16 cellular contexts compared by ENCODE assay signal in genomic region chr19:18668744-18669523, GRCh38. TPM values are rescaled to one million over a fixed set of nuclear protein-coding genes. Genes with fewer than 3 reads are reported as not detected.
DNase-seq lines count a peak whose midpoint lies in the region; ATAC-seq and TF ChIP-seq lines count a peak whose summit lies in the region.
"Had no signal": no experiment of that assay in that cellular context is flagged by ENCODE, and none has a peak within 500 bp of the region (broad histone marks: within the 10 kb centered on the region; RNA-seq: fewer than 3 reads in every experiment).

No MANE protein-coding gene starts in this region.

- CTCF ChIA-PET in PC-3 (lab: Charles Lee), result no interaction called here

- H2BK15ac ChIP-seq in mesenchymal stem cell (ENCODE audit: low read depth, poor library complexity, severe bottlenecking), result no peak overlapping the region

- H3K4me3 Mint-ChIP-seq in T-helper 17 cell, result no peak overlapping the region
- H3K4me3 Mint-ChIP-seq: CD8-positive, alpha-beta memory T cell; GM23338; H9 had no signal

- H3K18ac ChIP-seq in mesenchymal stem cell (ENCODE audit: low read depth in 1 of 2, low read length in 2 of 2), result no peak overlapping the region

- H3K4me1 ChIP-seq in mesenchymal stem cell (ENCODE audit: control insufficient read depth, insufficient read depth, low read depth, low read length) (peaks cover 14% of the 10 kb centered on the region), tibial artery (peaks cover 0 to 85% (median 53%) of the 10 kb centered on the region in 4 donors), PC-3 (ENCODE audit: insufficient read depth, low read length) (no peaks in the 10 kb centered on the region)
- H3K4me1 ChIP-seq: A549 had no signal

- H3K27ac ChIP-seq in mesenchymal stem cell (ENCODE audit: low read length, poor library complexity, severe bottlenecking) (no peak overlapping the region), tibial artery (peak overlapping the region; percentile 80 to 99), PC-3 (ENCODE audit: low read length) (no peak overlapping the region)
- H3K27ac ChIP-seq: A549 had no signal

- peak; percentile 50 for DNase-seq in H7
- DNase-seq in T-helper 17 cell, result no peak
- no peak for DNase-seq in mesenchymal stem cell
- peak in 1 of 2 donors; percentile 66 for DNase-seq in tibial artery
- no peak for DNase-seq in PC-3
- DNase-seq: BE2C; CD8-positive, alpha-beta memory T cell; DMS53; GF-D8; H9 had no signal

- no peak overlapping the region for H3K9ac ChIP-seq in mesenchymal stem cell (ENCODE audit: low read length)
- no peak overlapping the region for H3K9ac ChIP-seq in PC-3 (ENCODE audit: low read length)

- TF ChIP-seq CTCF in tibial artery (IDR thresholded peaks at IDR 0.05) (no peak), PC-3 (conservative IDR thresholded peaks at IDR 0.05; ENCODE audit: low read depth, low read length) (no peak)

- no peaks in the 10 kb centered on the region for H3K4me1 Mint-ChIP-seq in T-helper 17 cell

- intact Hi-C loops in tibial artery (cut with DNase I; ENCODE audit: low total_unique reads), result no loop called here
- intact Hi-C loops in PC-3 (cut with micrococcal nuclease), result no loop called here

- H2AFZ ChIP-seq in mesenchymal stem cell (ENCODE audit: low read depth, low read length) (no peak overlapping the region), PC-3 (ENCODE audit: low read length) (no peak overlapping the region)
- H2AFZ ChIP-seq: GM23338 had no signal

- no peaks in the 10 kb centered on the region for H3K79me2 ChIP-seq in PC-3 (ENCODE audit: low read length)

- peaks cover 3% of the 10 kb centered on the region for H3K79me1 ChIP-seq in mesenchymal stem cell (replicated peaks; ENCODE audit: low read length, poor library complexity, severe bottlenecking)

- H3K27me3 ChIP-seq in H7 (ENCODE audit: control insufficient read depth, insufficient read depth, low read length), result no peaks in the 10 kb centered on the region
- H3K27me3 ChIP-seq in mesenchymal stem cell (ENCODE audit: control insufficient read depth in 1 of 2, insufficient read depth in 1 of 2, low read length in 2 of 2), result no peaks in the 10 kb centered on the region
- no peaks in the 10 kb centered on the region for H3K27me3 ChIP-seq in tibial artery
- H3K27me3 ChIP-seq in PC-3 (ENCODE audit: low read length), result no peaks in the 10 kb centered on the region
- H3K27me3 ChIP-seq: BE2C had no signal

- no peak overlapping the region for H3K4ac ChIP-seq in mesenchymal stem cell (ENCODE audit: low read depth in 1 of 2, low read length in 2 of 2)

- H3K36me3 ChIP-seq in H7 (replicated peaks; ENCODE audit: control insufficient read depth, insufficient read depth, low read length) (no peaks in the 10 kb centered on the region; the same call in none of the 2 replicates), mesenchymal stem cell (ENCODE audit: control insufficient read depth in 1 of 2, insufficient read depth in 2 of 2, low read depth in 1 of 2, low read length in 2 of 2) (peaks cover 13 to 50% of the 10 kb centered on the region in 2 experiments), tibial artery (peaks cover 35 to 62% (median 42%) of the 10 kb centered on the region in 3 donors), PC-3 (ENCODE audit: low read depth, low read length) (no peaks in the 10 kb centered on the region)

- no peak overlapping the region for H3K4me3 ChIP-seq in H7 (ENCODE audit: insufficient read depth, low read depth, low read length)
- H3K4me3 ChIP-seq in mesenchymal stem cell (ENCODE audit: insufficient read depth in 1 of 2, low read depth in 1 of 2, low read length in 2 of 2), result no peak overlapping the region
- no peak overlapping the region for H3K4me3 ChIP-seq in tibial artery
- no peak overlapping the region for H3K4me3 ChIP-seq in PC-3 (ENCODE audit: low read length)
- H3K4me3 ChIP-seq: A549, GM23338, K562 had no signal

- no peak overlapping the region for H3K23ac ChIP-seq in mesenchymal stem cell (ENCODE audit: low read length in 2 of 2)

- H2BK120ac ChIP-seq in mesenchymal stem cell (ENCODE audit: low read depth, low read length), result no peak overlapping the region

- ATAC-seq in T-helper 17 cell (no peak), HG03025 (IDR thresholded peaks at IDR 0.05; ENCODE audit: low FRiP score, unreplicated experiment) (no peak), PC-3 (no peak), GM18861 (IDR thresholded peaks at IDR 0.05; ENCODE audit: unreplicated experiment) (no peak)
- ATAC-seq: A549, GM23338, HepG2, K562 had no signal

- H3K27me3 Mint-ChIP-seq in T-helper 17 cell, result no peaks in the 10 kb centered on the region
- H3K27me3 Mint-ChIP-seq: CD8-positive, alpha-beta memory T cell had no signal

- POLR2A ChIA-PET in PC-3 (lab: Charles Lee; ENCODE audit: unreplicated experiment), result no interaction called here

- H3K9me3 ChIP-seq in T-helper 17 cell (ENCODE audit: control insufficient read depth, low read length, poor library complexity, severe bottlenecking) (no peaks in the 10 kb centered on the region), mesenchymal stem cell (ENCODE audit: control insufficient read depth, low read length) (no peaks in the 10 kb centered on the region), tibial artery (no peaks in the 10 kb centered on the region), PC-3 (ENCODE audit: low read length) (no peaks in the 10 kb centered on the region)
- H3K9me3 ChIP-seq: A549, BE2C had no signal

- no peaks in the 10 kb centered on the region for H3K36me3 Mint-ChIP-seq in T-helper 17 cell (ENCODE audit: low read depth)

- peak overlapping the region in 1 of 2 experiments; percentile 6 for H2BK12ac ChIP-seq in mesenchymal stem cell (ENCODE audit: low read length in 2 of 2)

- H3F3A ChIP-seq in PC-3 (ENCODE audit: low read length, unreplicated experiment), result no peaks in the 10 kb centered on the region

- no TSS peak for BruUV-seq in PC-3 (replicated peaks; lab: Mats Ljungman, UMichigan)

- peak overlapping the region; percentile 19 for H3K27ac Mint-ChIP-seq in T-helper 17 cell
- H3K27ac Mint-ChIP-seq: GM23338 had no signal

- H2AK5ac ChIP-seq in mesenchymal stem cell (ENCODE audit: low read length, severe bottlenecking), result no peak overlapping the region

- peak overlapping the region; percentile 55 for H4K91ac ChIP-seq in mesenchymal stem cell (ENCODE audit: low read length)

- H4K8ac ChIP-seq in mesenchymal stem cell (ENCODE audit: low read length), result no peak overlapping the region

- H4K20me1 ChIP-seq in PC-3 (ENCODE audit: low read length), result no peaks in the 10 kb centered on the region

- WGBS in mesenchymal stem cell, result 97% methylated on average over 58 of the region's 58 CpGs

- H2BK5ac ChIP-seq in mesenchymal stem cell (ENCODE audit: low read depth, low read length, poor library complexity, severe bottlenecking), result no peak overlapping the region

- no peak overlapping the region for H3K14ac ChIP-seq in mesenchymal stem cell (ENCODE audit: low read length in 2 of 2)

- H3K9me2 ChIP-seq in PC-3 (replicated peaks; ENCODE audit: low read length), result no peaks in the 10 kb centered on the region

- H3K4me2 ChIP-seq in mesenchymal stem cell (ENCODE audit: low read length, poor library complexity, severe bottlenecking) (no peak overlapping the region), PC-3 (ENCODE audit: low read length) (no peak overlapping the region)
- H3K4me2 ChIP-seq: A549, GM23338 had no signal

RNA-seq across cellular contexts. Expression of gene CRTC1, which starts 14.5 kb away (rescaled TPM):
- total RNA-seq in H7 (2014; rRNA removed; shearing (Covaris generic)), result 3.7 and 6.1 TPM in 2 replicates
- total RNA-seq in T-helper 17 cell (10 to 100 TPM; 14.4 to 15.3 TPM), PC-3 (2014; rRNA removed) (6.7 and 8.5 TPM in 2 replicates)
- 9.9 TPM for polyA plus RNA-seq in mesenchymal stem cell (2013, experiment 1 of 2)
- polyA plus RNA-seq in mesenchymal stem cell (2013, experiment 2 of 2), result 9.4 TPM

RNA-seq across cellular contexts. Expression of gene KLHL26, which starts 32.1 kb away (rescaled TPM):
- total RNA-seq in H7 (2014; rRNA removed; shearing (Covaris generic)), result 7.1 and 11.7 TPM in 2 replicates
- 10 to 100 TPM; 13.0 to 17.9 TPM for total RNA-seq in T-helper 17 cell
- polyA plus RNA-seq in mesenchymal stem cell (2013, experiment 1 of 2), result 2.6 TPM
- polyA plus RNA-seq in mesenchymal stem cell (2013, experiment 2 of 2), result 2.9 TPM
- 8.4 and 12.7 TPM in 2 replicates for total RNA-seq in PC-3 (2014; rRNA removed)

RNA-seq across cellular contexts. Expression of gene TMEM59L, which starts 56.3 kb away (rescaled TPM):
- 1.8 and 3.5 TPM in 2 replicates for total RNA-seq in H7 (2014; rRNA removed; shearing (Covaris generic))
- total RNA-seq in T-helper 17 cell, result under 1 TPM in 1 of 2 donors, not detected in 1; 0.29 TPM
- polyA plus RNA-seq in mesenchymal stem cell (2013, experiment 1 of 2), result 1.1 TPM
- polyA plus RNA-seq in mesenchymal stem cell (2013, experiment 2 of 2), result 1.1 TPM
- 0.17 and 0.44 TPM in 2 replicates for total RNA-seq in PC-3 (2014; rRNA removed)
- total RNA-seq: CD8-positive, alpha-beta memory T cell; K562 had no signal
- polyA plus RNA-seq: CD8-positive, alpha-beta memory T cell had no signal

Comparison
In these comparisons a context has a peak if more than half of its experiments do, and no peak if none do; other contexts are left out.
1. H3K27ac ChIP-seq: peak in tibial artery (2 of 2); none in mesenchymal stem cell (single experiment) and PC-3 (single experiment).